ENCODE assay signal across 21 cellular contexts in genomic region chr1:33235521-33235920, GRCh38.
"Had no signal": no experiment of that assay in that cellular context is flagged by ENCODE, and none has a peak within 500 bp of the region (broad histone marks: within the 10 kb centered on the region; RNA-seq: fewer than 3 reads in every experiment).

No MANE protein-coding gene starts in this region.

- H3K4me3 Mint-ChIP-seq: activated naive CD4-positive, alpha-beta T cell treated with anti-CD3 and anti-CD28 coated beads for 36 hours; activated naive CD8-positive, alpha-beta T cell treated with anti-CD3 and anti-CD28 coated beads for 36 hours; brain; natural killer cell; stimulated activated naive B cell treated with anti-CD40 and anti-IgM and Interleukin-4, amounts not matched to agents 10 μg/mL and 1 μg/mL and 100 μg/mL, for 72 hours had no signal

- H3K27ac Mint-ChIP-seq: activated naive CD4-positive, alpha-beta T cell treated with anti-CD3 and anti-CD28 coated beads for 36 hours; activated naive CD8-positive, alpha-beta T cell treated with anti-CD3 and anti-CD28 coated beads for 36 hours; natural killer cell; stimulated activated naive B cell treated with anti-CD40 and anti-IgM and Interleukin-4, amounts not matched to agents 10 μg/mL and 1 μg/mL and 100 μg/mL, for 72 hours had no signal

- DNase-seq: activated CD4-positive, alpha-beta T cell treated with anti-CD3 and anti-CD28 coated beads for 4 hours; activated CD4-positive, alpha-beta T cell treated with anti-CD3 and anti-CD28 coated beads, Interleukin-2, amount 50 U/mL, for 4 hours; activated naive CD4-positive, alpha-beta T cell treated with anti-CD3 and anti-CD28 coated beads for 36 hours; activated naive CD8-positive, alpha-beta T cell treated with anti-CD3 and anti-CD28 coated beads for 36 hours; adrenal gland; cerebellar nuclear complex; colonic mucosa; effector CD8-positive, alpha-beta T cell; left colon; mesendoderm; natural killer cell; nucleus accumbens; right cardiac atrium; stimulated activated CD4-positive, alpha-beta T cell treated with anti-CD3 and anti-CD28 coated beads, Interleukin-15, amount 100 ng/mL, for 24 hours; stimulated activated naive B cell treated with anti-CD40 and anti-IgM and Interleukin-4, amounts not matched to agents 10 μg/mL and 1 μg/mL and 100 μg/mL, for 72 hours; stomach; thyroid gland had no signal

- H3K4me1 Mint-ChIP-seq: stimulated activated naive B cell treated with anti-CD40 and anti-IgM and Interleukin-4, amounts not matched to agents 10 μg/mL and 1 μg/mL and 100 μg/mL, for 72 hours had no signal

- H3K27me3 Mint-ChIP-seq: activated naive CD8-positive, alpha-beta T cell treated with anti-CD3 and anti-CD28 coated beads for 36 hours; brain had no signal

- H3K27ac ChIP-seq: ascending aorta, cardiac muscle cell, colonic mucosa, parathyroid adenoma, stomach, thyroid gland had no signal

- H3K9me3 Mint-ChIP-seq: activated naive CD4-positive, alpha-beta T cell treated with anti-CD3 and anti-CD28 coated beads for 36 hours; activated naive CD8-positive, alpha-beta T cell treated with anti-CD3 and anti-CD28 coated beads for 36 hours; brain; natural killer cell; stimulated activated naive B cell treated with anti-CD40 and anti-IgM and Interleukin-4, amounts not matched to agents 10 μg/mL and 1 μg/mL and 100 μg/mL, for 72 hours had no signal

- H3K36me3 Mint-ChIP-seq: activated naive CD8-positive, alpha-beta T cell treated with anti-CD3 and anti-CD28 coated beads for 36 hours; brain; natural killer cell had no signal
